ENCODE assay signal across 14 cellular contexts in the genomic region with DNA sequence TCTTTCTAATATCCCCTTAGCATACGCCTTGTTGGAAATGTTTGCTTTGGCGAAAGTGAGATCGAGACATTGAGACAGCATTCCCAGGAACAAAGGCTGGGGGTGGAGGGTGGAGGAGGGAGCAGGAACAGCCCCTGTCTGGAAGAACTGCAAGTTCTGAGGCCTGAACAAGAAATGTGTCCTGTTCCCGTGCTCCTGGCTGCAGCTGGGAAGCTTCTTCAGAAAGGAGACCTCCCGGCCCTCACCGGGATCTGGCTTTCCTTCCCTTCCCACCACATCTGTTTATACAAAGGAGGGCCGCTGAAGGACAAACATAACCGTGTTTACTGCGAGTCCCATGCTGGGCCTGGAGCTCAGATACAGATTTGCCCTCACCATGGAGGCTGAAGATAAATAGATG. TPM values are rescaled to one million over a fixed set of nuclear protein-coding genes. Genes with fewer than 3 reads are reported as not detected.
DNase-seq lines count a peak whose midpoint lies in the region; ATAC-seq and TF ChIP-seq lines count a peak whose summit lies in the region.
"Had no signal": no experiment of that assay in that cellular context is flagged by ENCODE, and none has a peak within 500 bp of the region (broad histone marks: within the 10 kb centered on the region; RNA-seq: fewer than 3 reads in every experiment).

No MANE protein-coding gene starts in this region.

- peaks cover 0 to 9% (median 2%) of the 10 kb centered on the region in 4 donors for H3K27me3 ChIP-seq in upper lobe of left lung
- H3K27me3 ChIP-seq: MG63, Peyer's patch had no signal

- no peak for ATAC-seq in activated T-cell treated with anti-CD3 and anti-CD28 coated beads, Interleukin-2, amount 50 U/mL, for 4 hours
- no peak for ATAC-seq in upper lobe of left lung (ENCODE audit: low FRiP score in 2 of 2)
- no peak for ATAC-seq in HG02981 (IDR thresholded peaks at IDR 0.05; ENCODE audit: unreplicated experiment)

- H3K9me3 ChIP-seq in upper lobe of left lung: no peaks in the 10 kb centered on the region
- H3K9me3 ChIP-seq: MG63, Peyer's patch had no signal

- H3K27me3 Mint-ChIP-seq in activated T-cell treated with anti-CD3 and anti-CD28 coated beads, Interleukin-2, amount 50 U/mL, for 4 hours (ENCODE audit: low read depth): peaks cover 19% of the 10 kb centered on the region
- H3K27me3 Mint-ChIP-seq in brain: peaks cover 7% of the 10 kb centered on the region

- no peak overlapping the region for H3K4me3 ChIP-seq in upper lobe of left lung
- H3K4me3 ChIP-seq: MG63 had no signal

- no peaks in the 10 kb centered on the region for H3K9me3 Mint-ChIP-seq in activated T-cell treated with anti-CD3 and anti-CD28 coated beads, Interleukin-2, amount 50 U/mL, for 4 hours
- H3K9me3 Mint-ChIP-seq in brain: peaks cover 0 to 2% (median 0%) of the 10 kb centered on the region in 5 experiments

- peak overlapping the region in 3 of 4 donors; percentile 70 to 90 (median 84) for H3K27ac ChIP-seq in upper lobe of left lung
- H3K27ac ChIP-seq: VCaP had no signal

- TF ChIP-seq EP300 in upper lobe of left lung (IDR thresholded peaks at IDR 0.05): peak in 2 of 4 donors; percentile 23 to 54

- H3K27ac Mint-ChIP-seq in brain: peak overlapping the region; percentile 77 to 98 (median 95)

- H3K36me3 ChIP-seq in upper lobe of left lung: no peaks in the 10 kb centered on the region
- H3K36me3 ChIP-seq: MG63, Peyer's patch had no signal

- H3K36me3 Mint-ChIP-seq in activated T-cell treated with anti-CD3 and anti-CD28 coated beads, Interleukin-2, amount 50 U/mL, for 4 hours (ENCODE audit: insufficient read depth): no peaks in the 10 kb centered on the region
- no peaks in the 10 kb centered on the region for H3K36me3 Mint-ChIP-seq in brain

- TF ChIP-seq CTCF in brain (conservative IDR thresholded peaks at IDR 0.05) (no peak), upper lobe of left lung (IDR thresholded peaks at IDR 0.05) (no peak)

- TF ChIP-seq POLR2A in upper lobe of left lung (IDR thresholded peaks at IDR 0.05): peak in 1 of 4 donors; percentile 16

- H3K4me1 Mint-ChIP-seq in activated T-cell treated with anti-CD3 and anti-CD28 coated beads, Interleukin-2, amount 50 U/mL, for 4 hours (ENCODE audit: low read depth): peaks cover 13% of the 10 kb centered on the region
- peaks cover 34% of the 10 kb centered on the region for H3K4me1 Mint-ChIP-seq in brain

- 36 to 54% methylated on average over 9 of the region's 9 CpGs for WGBS in upper lobe of left lung, 2 donors

- H3K4me3 Mint-ChIP-seq in activated T-cell treated with anti-CD3 and anti-CD28 coated beads, Interleukin-2, amount 50 U/mL, for 4 hours: peak overlapping the region; percentile 79
- H3K4me3 Mint-ChIP-seq in brain: peak overlapping the region; percentile 85 to 90 (median 87)

- H3K4me1 ChIP-seq in upper lobe of left lung: peaks cover 14 to 22% (median 16%) of the 10 kb centered on the region in 4 donors

- no peak for DNase-seq in activated T-cell treated with anti-CD3 and anti-CD28 coated beads, Interleukin-2, amount 50 U/mL, for 4 hours
- no peak for DNase-seq in activated T-cell treated with anti-CD3 and anti-CD28 coated beads, Interleukin-2, amount 50 U/mL, for 48 hours
- DNase-seq in mucosa of gallbladder (ENCODE audit: low spot score) (peak; percentile 23), upper lobe of left lung (peak in 1 of 2 donors; percentile 32), NCI-H526 treated with DMSO at 0.1 percent for 48 hours (lab: John Stamatoyannopoulos, UW) (no peak)
- DNase-seq in activated CD4-positive, alpha-beta T cell treated with anti-CD3 and anti-CD28 coated beads, Interleukin-2, amount 50 U/mL, for 48 hours: no peak
- DNase-seq: activated effector memory CD4-positive, alpha-beta T cell treated with Interleukin-2 at 50 U/mL for 16 hours; GF-D8; MG63; Peyer's patch; stimulated activated CD4-positive, alpha-beta T cell treated with anti-CD3 and anti-CD28 coated beads, Interleukin-2, amount 100 ng/mL, for 48 hours had no signal

RNA-seq across cellular contexts. Expression of a gene that starts 35.9 kb away (rescaled TPM):
- total RNA-seq in activated T-cell treated with anti-CD3 and anti-CD28 coated beads, Interleukin-2, amount 50 U/mL, for 4 hours: 1 to 10 TPM; 2.1 to 2.6 (median 2.2) TPM
- polyA plus RNA-seq in brain (ENCODE audit: insufficient read depth, low read depth, low replicate concordance): 3.1 TPM
- 9.1 TPM for total RNA-seq in mucosa of gallbladder
- total RNA-seq in upper lobe of left lung: 100 to 1,000 TPM in 1 of 6 donors, 10 to 100 TPM in 5; 21.0 to 195 (median 47.9) TPM
